Comparison of ENCODE assay signal across 14 cellular contexts in genomic region chr18:74632856-74633255, GRCh38.
"Had no signal": no experiment of that assay in that cellular context is flagged by ENCODE, and none has a peak within 500 bp of the region (broad histone marks: within the 10 kb centered on the region; RNA-seq: fewer than 3 reads in every experiment).

No MANE protein-coding gene starts in this region.

- H3K4me1 ChIP-seq: breast epithelium, parathyroid adenoma had no signal

- DNase-seq: activated CD4-positive, CD25-positive, alpha-beta regulatory T cell treated with anti-CD3 and anti-CD28 coated beads, Interleukin-2, amount 50 U/mL, for 72 hours; activated T-cell treated with anti-CD3 and anti-CD28 coated beads, Interleukin-2, amount 50 U/mL, for 4 hours; aorta; dermis blood vessel endothelial cell; endodermal cell; hippocampal formation; kidney glomerular epithelial cell; stimulated activated CD4-positive, alpha-beta T cell treated with anti-CD3 and anti-CD28 coated beads, Interleukin-15, amount 100 ng/mL, for 24 hours; stimulated activated CD4-positive, alpha-beta T cell treated with anti-CD3 and anti-CD28 coated beads, Interleukin-4, amount 100 ng/mL, for 24 hours; stomach had no signal

- H3K4me1 Mint-ChIP-seq: endodermal cell had no signal

- H3K9me3 Mint-ChIP-seq: activated T-cell treated with anti-CD3 and anti-CD28 coated beads, Interleukin-2, amount 50 U/mL, for 4 hours; endodermal cell had no signal

- H3K4me3 ChIP-seq: breast epithelium, SK-N-MC, stomach, thoracic aorta had no signal

- H3K9me3 ChIP-seq: breast epithelium, stomach, thoracic aorta had no signal

- H3K27ac ChIP-seq: breast epithelium, parathyroid adenoma, SK-N-MC, thoracic aorta had no signal

- H3K27ac Mint-ChIP-seq: endodermal cell had no signal

- H3K4me3 Mint-ChIP-seq: endodermal cell had no signal

- H3K27me3 ChIP-seq: breast epithelium, stomach had no signal
